Comparison of ENCODE assay signal across 10 cellular contexts in the genomic region with DNA sequence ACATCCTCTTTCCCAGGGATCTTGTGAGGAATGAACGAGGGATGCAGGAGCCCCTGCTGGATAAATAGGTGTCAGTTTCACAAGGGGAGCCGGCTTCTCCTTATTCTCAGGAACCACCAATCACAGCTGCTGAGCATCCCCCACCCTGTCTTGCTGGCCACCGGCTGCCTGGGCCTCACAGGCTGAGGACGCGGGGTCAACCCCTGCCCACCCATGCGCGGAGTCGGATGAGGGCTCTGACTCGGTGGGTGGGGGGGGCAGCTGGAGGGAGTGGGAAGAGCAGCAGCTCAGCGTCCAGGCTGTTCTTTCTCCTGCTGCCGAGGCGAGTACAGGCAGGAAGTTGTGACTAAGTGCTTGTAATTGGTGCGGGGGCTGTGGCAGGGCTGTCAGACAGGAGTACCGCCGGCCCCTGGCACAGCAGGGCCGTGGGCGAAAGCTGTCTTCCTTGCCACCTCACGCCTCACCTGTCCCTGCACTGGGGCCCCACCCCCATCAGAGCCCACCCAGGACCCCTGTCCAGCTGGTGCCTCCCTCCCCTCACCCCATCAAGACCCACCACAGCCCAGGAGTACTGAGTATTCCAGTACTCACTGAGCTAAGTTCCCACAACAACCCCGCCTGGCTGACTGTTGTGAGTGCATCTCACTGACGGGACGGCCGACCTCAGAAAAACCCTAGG. TPM values are rescaled to one million over a fixed set of nuclear protein-coding genes. Genes with fewer than 3 reads are reported as not detected.
A peak's percentile ranks its signal among the peaks of the same experiment; 100 is the strongest.
DNase-seq lines count a peak whose midpoint lies in the region; ATAC-seq and TF ChIP-seq lines count a peak whose summit lies in the region.
"Had no signal": no experiment of that assay in that cellular context is flagged by ENCODE, and none has a peak within 500 bp of the region (broad histone marks: within the 10 kb centered on the region; RNA-seq: fewer than 3 reads in every experiment).

No MANE protein-coding gene starts in this region.

- no peaks in the 10 kb centered on the region for H3K36me3 ChIP-seq in Loucy (ENCODE audit: insufficient read depth, low read length)

- no peaks in the 10 kb centered on the region for H3K27me3 ChIP-seq in Loucy (ENCODE audit: insufficient read depth, low read length, poor library complexity, severe bottlenecking)

- H3F3A ChIP-seq in Loucy (ENCODE audit: low read depth) = no peaks in the 10 kb centered on the region

- H2AFZ ChIP-seq in Loucy (ENCODE audit: low read length) = 0 out of 2 replicates have a peak overlapping the region, but pooled peaks have one; percentile 24

- H3K9me3 Mint-ChIP-seq in activated CD4-positive, alpha-beta T cell treated with anti-CD3 and anti-CD28 coated beads for 36 hours (ENCODE audit: low read depth) = no peaks in the 10 kb centered on the region
- H3K9me3 Mint-ChIP-seq in central memory CD8-positive, alpha-beta T cell = no peaks in the 10 kb centered on the region
- H3K9me3 Mint-ChIP-seq in natural killer cell = no peaks in the 10 kb centered on the region
- H3K9me3 Mint-ChIP-seq: IgD-negative memory B cell; stimulated activated naive CD8-positive, alpha-beta T cell treated with anti-CD3 and anti-CD28 coated beads, Interleukin-15, Interleukin-2, amounts not matched to agents 100 ng/mL and 50 ng/mL, for 24 hours had no signal

- no peaks in the 10 kb centered on the region for H3K9me2 ChIP-seq in Loucy (replicated peaks; ENCODE audit: low read depth, low read length)

- intact Hi-C loops in activated CD4-positive, alpha-beta T cell treated with anti-CD3 and anti-CD28 coated beads for 36 hours (cut with DNase I, micrococcal nuclease) = no loop called here
- intact Hi-C loops in natural killer cell (cut with micrococcal nuclease) = no loop called here
- intact Hi-C loops in posterior vena cava (cut with DNase I) = no loop called here

- no peak overlapping the region for H3K27ac Mint-ChIP-seq in activated CD4-positive, alpha-beta T cell treated with anti-CD3 and anti-CD28 coated beads for 36 hours
- H3K27ac Mint-ChIP-seq in central memory CD8-positive, alpha-beta T cell (ENCODE audit: low read depth) = peak overlapping the region; percentile 49
- peak overlapping the region in 1 of 2 donors; percentile 73 for H3K27ac Mint-ChIP-seq in natural killer cell
- H3K27ac Mint-ChIP-seq: IgD-negative memory B cell; stimulated activated naive CD8-positive, alpha-beta T cell treated with anti-CD3 and anti-CD28 coated beads, Interleukin-15, Interleukin-2, amounts not matched to agents 100 ng/mL and 50 ng/mL, for 24 hours had no signal

- ATAC-seq in activated CD4-positive, alpha-beta T cell treated with anti-CD3 and anti-CD28 coated beads for 36 hours = peak; percentile 96
- peak; percentile 84 for ATAC-seq in central memory CD8-positive, alpha-beta T cell (replicated peaks; ENCODE audit: extremely low read depth, poor library complexity, severe bottlenecking)
- ATAC-seq in natural killer cell = peak; percentile 91 to 97 (median 94)
- no peak for ATAC-seq in GM19351 (IDR thresholded peaks at IDR 0.05; ENCODE audit: unreplicated experiment)

- TF ChIP-seq CTCF in Loucy (conservative IDR thresholded peaks at IDR 0.05; ENCODE audit: low read length) (no peak), natural killer cell (IDR thresholded peaks at IDR 0.05) (no peak)

- H3K4me1 Mint-ChIP-seq in activated CD4-positive, alpha-beta T cell treated with anti-CD3 and anti-CD28 coated beads for 36 hours = peaks cover 16% of the 10 kb centered on the region
- peaks cover 16% of the 10 kb centered on the region for H3K4me1 Mint-ChIP-seq in central memory CD8-positive, alpha-beta T cell
- H3K4me1 Mint-ChIP-seq in natural killer cell = peaks cover 7 to 15% of the 10 kb centered on the region in 2 donors

- H3K9me3 ChIP-seq in Loucy (ENCODE audit: insufficient read depth, low read depth, low read length) = no peaks in the 10 kb centered on the region

- no peaks in the 10 kb centered on the region for H3K36me3 Mint-ChIP-seq in activated CD4-positive, alpha-beta T cell treated with anti-CD3 and anti-CD28 coated beads for 36 hours (ENCODE audit: low read depth)
- peaks cover 1% of the 10 kb centered on the region for H3K36me3 Mint-ChIP-seq in central memory CD8-positive, alpha-beta T cell (ENCODE audit: insufficient read depth)
- no peaks in the 10 kb centered on the region for H3K36me3 Mint-ChIP-seq in natural killer cell
- H3K36me3 Mint-ChIP-seq: IgD-negative memory B cell had no signal

- H3K4me2 ChIP-seq in Loucy (ENCODE audit: low read depth, low read length, poor library complexity, severe bottlenecking) = peak overlapping the region; percentile 54

- POLR2A ChIA-PET in activated CD4-positive, alpha-beta T cell treated with anti-CD3 and anti-CD28 coated beads for 36 hours (lab: Charles Lee) = interaction anchor here (0.5 to 0.6 kb wide), 2 partner anchors 51 to 170 kb away, joined by 3 read pairs; no protein-coding TSS in a partner anchor

- no peaks in the 10 kb centered on the region for H4K20me1 ChIP-seq in Loucy (ENCODE audit: insufficient read depth, low read length, poor library complexity, severe bottlenecking)

- H3K9ac ChIP-seq in Loucy (ENCODE audit: low read depth, low read length, poor library complexity, severe bottlenecking) = no peak overlapping the region

- CTCF ChIA-PET in activated CD4-positive, alpha-beta T cell treated with anti-CD3 and anti-CD28 coated beads for 36 hours (lab: Charles Lee) = interaction anchor here (0.7 to 1.0 kb wide), 5 partner anchors 12 to 150 kb away, joined by 3 to 5 read pairs (median 4); a partner anchor contains a TSS

- DNase-seq in COLO829 (ENCODE audit: low spot score) (peak; percentile 85), natural killer cell (peak; percentile 60), superior temporal gyrus (ENCODE audit: extremely low spot score) (peak; percentile 31), posterior vena cava (ENCODE audit: low spot score) (no peak)
- peak; percentile 87 for DNase-seq in activated CD4-positive, alpha-beta T cell treated with anti-CD3 and anti-CD28 coated beads for 36 hours
- peak in 1 of 2 donors; percentile 40 for DNase-seq in central memory CD8-positive, alpha-beta T cell (ENCODE audit: low spot score in 2 of 2)

- H3K4me1 ChIP-seq in Loucy (ENCODE audit: insufficient read depth, low read length, poor library complexity, severe bottlenecking) = peaks cover 7% of the 10 kb centered on the region

- H3K4me3 ChIP-seq in Loucy (ENCODE audit: low read length, poor library complexity, severe bottlenecking) = peak overlapping the region; percentile 38

- no peaks in the 10 kb centered on the region for H3K79me2 ChIP-seq in Loucy (ENCODE audit: insufficient read depth, low read length)

- H3K27me3 Mint-ChIP-seq in activated CD4-positive, alpha-beta T cell treated with anti-CD3 and anti-CD28 coated beads for 36 hours = no peaks in the 10 kb centered on the region
- H3K27me3 Mint-ChIP-seq in central memory CD8-positive, alpha-beta T cell = no peaks in the 10 kb centered on the region
- no peaks in the 10 kb centered on the region for H3K27me3 Mint-ChIP-seq in natural killer cell (ENCODE audit: low read depth in 2 of 2)
- H3K27me3 Mint-ChIP-seq: IgD-negative memory B cell; stimulated activated naive CD8-positive, alpha-beta T cell treated with anti-CD3 and anti-CD28 coated beads, Interleukin-15, Interleukin-2, amounts not matched to agents 100 ng/mL and 50 ng/mL, for 24 hours had no signal

- H3K4me3 Mint-ChIP-seq in activated CD4-positive, alpha-beta T cell treated with anti-CD3 and anti-CD28 coated beads for 36 hours = peak overlapping the region; percentile 24
- peak overlapping the region; percentile 38 for H3K4me3 Mint-ChIP-seq in central memory CD8-positive, alpha-beta T cell
- H3K4me3 Mint-ChIP-seq in natural killer cell = no peak overlapping the region
- H3K4me3 Mint-ChIP-seq: stimulated activated naive CD8-positive, alpha-beta T cell treated with anti-CD3 and anti-CD28 coated beads, Interleukin-15, Interleukin-2, amounts not matched to agents 100 ng/mL and 50 ng/mL, for 24 hours had no signal

RNA-seq across cellular contexts. Expression of a gene that starts 11.0 kb away (rescaled TPM):
- not detected for total RNA-seq in activated CD4-positive, alpha-beta T cell treated with anti-CD3 and anti-CD28 coated beads for 36 hours
- not detected for total RNA-seq in natural killer cell
- under 1 TPM in 1 of 2 donors, not detected in 1; 0.79 TPM for total RNA-seq in posterior vena cava

RNA-seq across cellular contexts. Expression of a gene that starts 26.9 kb away (rescaled TPM):
- total RNA-seq in activated CD4-positive, alpha-beta T cell treated with anti-CD3 and anti-CD28 coated beads for 36 hours = 10 to 100 TPM; 17.3 to 18.7 TPM
- total RNA-seq in natural killer cell (1 to 10 TPM; 1.1 to 1.8 (median 1.2) TPM), posterior vena cava (under 1 TPM in 1 of 2 donors, not detected in 1; 0.71 TPM)

RNA-seq across cellular contexts. Expression of a gene that starts 41.9 kb away (rescaled TPM):
- total RNA-seq in activated CD4-positive, alpha-beta T cell treated with anti-CD3 and anti-CD28 coated beads for 36 hours = 1,000 to 10,000 TPM; 2,518 to 3,038 TPM
- total RNA-seq in natural killer cell = 1,000 to 10,000 TPM; 1,286 to 1,549 (median 1,294) TPM
- total RNA-seq in posterior vena cava = 1,000 to 10,000 TPM; 1,338 to 1,459 TPM

RNA-seq across cellular contexts. Expression of a gene that starts 55.1 kb away (rescaled TPM):
- 10 to 100 TPM; 37.9 to 67.3 TPM for total RNA-seq in activated CD4-positive, alpha-beta T cell treated with anti-CD3 and anti-CD28 coated beads for 36 hours
- total RNA-seq in natural killer cell (100 to 1,000 TPM; 124 to 135 (median 134) TPM), posterior vena cava (10 to 100 TPM; 47.1 to 59.8 TPM)

RNA-seq across cellular contexts. Expression of a gene that starts 55.2 kb away (rescaled TPM):
- 10 to 100 TPM in 1 of 2 experiments, 1 to 10 TPM in 1; 6.8 to 11.6 TPM for total RNA-seq in activated CD4-positive, alpha-beta T cell treated with anti-CD3 and anti-CD28 coated beads for 36 hours
- total RNA-seq in natural killer cell (10 to 100 TPM in 1 of 3 donors, 1 to 10 TPM in 2; 6.5 to 11.9 (median 8.4) TPM), posterior vena cava (1 to 10 TPM; 5.0 to 5.8 TPM)

Comparison
In these comparisons a context has a peak if more than half of its experiments do, and no peak if none do; other contexts are left out.
1. RNA of a gene that starts 26.9 kb away (total RNA-seq): 17.3 to 18.7 TPM in activated CD4-positive, alpha-beta T cell treated with anti-CD3 and anti-CD28 coated beads for 36 hours; 1.1 to 1.8 TPM in natural killer cell and 0.71 TPM in posterior vena cava; every median in the first group is over 4 times any median in the second.